Comparison of ENCODE assay signal across 9 cellular contexts in the genomic region with DNA sequence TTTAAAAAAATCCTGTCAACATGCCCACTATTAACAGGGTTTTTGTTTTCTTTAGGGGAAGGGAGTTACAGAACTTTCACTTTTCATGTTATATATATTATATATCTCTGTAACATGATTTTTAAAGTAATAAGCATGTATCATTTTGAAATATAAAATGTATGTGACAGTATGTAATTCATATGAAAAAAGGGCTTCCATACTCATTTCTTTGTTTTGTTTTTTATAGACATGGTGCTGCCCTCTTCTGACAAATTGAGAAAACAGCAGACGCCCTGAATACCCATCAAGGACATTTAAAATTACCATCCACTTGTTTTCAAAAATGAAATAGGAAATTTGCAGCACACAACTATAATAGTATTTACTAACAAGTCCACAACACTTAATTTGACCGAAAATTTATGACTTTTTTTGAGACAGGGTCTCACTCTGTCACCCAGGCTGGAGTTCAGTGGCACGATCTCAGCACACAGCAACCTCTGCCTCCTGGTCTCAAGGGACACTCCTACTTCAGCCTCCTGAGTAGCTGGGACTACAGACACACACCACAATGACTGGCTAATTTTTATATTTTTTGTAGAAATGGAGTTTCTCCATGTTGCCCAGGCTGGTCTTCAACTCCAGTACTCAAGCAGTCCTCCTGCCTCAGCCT. TPM values are rescaled to one million over a fixed set of nuclear protein-coding genes. Genes with fewer than 3 reads are reported as not detected.
A peak's percentile ranks its signal among the peaks of the same experiment; 100 is the strongest.
DNase-seq lines count a peak whose midpoint lies in the region; ATAC-seq and TF ChIP-seq lines count a peak whose summit lies in the region.
"Had no signal": no experiment of that assay in that cellular context is flagged by ENCODE, and none has a peak within 500 bp of the region (broad histone marks: within the 10 kb centered on the region; RNA-seq: fewer than 3 reads in every experiment).

No MANE protein-coding gene starts in this region.

- no peak for TF ChIP-seq EP300 in sigmoid colon (IDR thresholded peaks at IDR 0.05)

- H3K4me3 ChIP-seq in sigmoid colon: no peak overlapping the region

- no peak overlapping the region for H3K56ac ChIP-seq in H9 (ENCODE audit: insufficient read length, low read depth, low read length)

- no peak overlapping the region for H3K4me2 ChIP-seq in H9 (ENCODE audit: insufficient read depth, insufficient read length, low read length)

- H3K4me1 Mint-ChIP-seq in H9: no peaks in the 10 kb centered on the region

- no peak overlapping the region for H2BK15ac ChIP-seq in H9 (ENCODE audit: low read depth, low read length)

- H3K79me2 ChIP-seq in H9 (ENCODE audit: insufficient read depth, low read length): no peaks in the 10 kb centered on the region

- H3K27ac ChIP-seq in H9 (ENCODE audit: insufficient read length, low read depth, low read length): no peak overlapping the region
- peak overlapping the region; percentile 68 for H3K27ac ChIP-seq in foreskin keratinocyte
- H3K27ac ChIP-seq in sigmoid colon: peak overlapping the region; percentile 8 to 75 (median 37)

- peaks cover 0 to 28% (median 4%) of the 10 kb centered on the region in 4 donors for H3K36me3 ChIP-seq in sigmoid colon

- no peak overlapping the region for H3K9ac ChIP-seq in H9 (ENCODE audit: extremely low read depth, insufficient read length, low read length)

- no peak overlapping the region for H2BK120ac ChIP-seq in H9 (ENCODE audit: low read depth, low read length, poor library complexity, severe bottlenecking)

- no peak overlapping the region for H4K8ac ChIP-seq in H9 (replicated peaks; ENCODE audit: insufficient read length, low read depth, low read length)

- H2AFZ ChIP-seq in H9 (ENCODE audit: low read length): no peak overlapping the region

- H3K23me2 ChIP-seq in H9 (ENCODE audit: insufficient read length, low read depth, low read length, poor library complexity, severe bottlenecking): no peaks in the 10 kb centered on the region

- no peaks in the 10 kb centered on the region for H3K27me3 Mint-ChIP-seq in H9 (ENCODE audit: low read depth)

- no CpG with 5 or more reads among the region's 3 CpGs for WGBS in H9 (ENCODE audit: extremely low coverage, insufficient read length, low lambda C conversion rate)
- WGBS in sigmoid colon, 2 donors: 35 to 40% methylated on average over 3 of the region's 3 CpGs

- no peak overlapping the region for H2BK12ac ChIP-seq in H9 (ENCODE audit: insufficient read length, low read depth, low read length)

- H2BK20ac ChIP-seq in H9 (ENCODE audit: low read depth, low read length, poor library complexity, severe bottlenecking): no peak overlapping the region

- H3K27me3 ChIP-seq in H9 (ENCODE audit: insufficient read depth, low read length) (no peaks in the 10 kb centered on the region), foreskin keratinocyte (no peaks in the 10 kb centered on the region), sigmoid colon (no peaks in the 10 kb centered on the region)

- H4K91ac ChIP-seq in H9 (ENCODE audit: insufficient read length, low read depth, low read length): no peak overlapping the region

- intact Hi-C loops in sigmoid colon (cut with DNase I): loop anchor here (5.0 kb wide), 1 partner anchor 206 kb away; no protein-coding TSS in a partner anchor

- H2BK5ac ChIP-seq in H9 (ENCODE audit: insufficient read length, low read length): no peak overlapping the region

- ATAC-seq in foreskin keratinocyte: peak; percentile 53
- no peak for ATAC-seq in HG02981 (IDR thresholded peaks at IDR 0.05; ENCODE audit: unreplicated experiment)
- no peak for ATAC-seq in HG02884 (IDR thresholded peaks at IDR 0.05; ENCODE audit: unreplicated experiment)

- TF ChIP-seq CTCF in H9 (conservative IDR thresholded peaks at IDR 0.05) (peak; percentile 80), foreskin keratinocyte (conservative IDR thresholded peaks at IDR 0.05) (peak; percentile 82), sigmoid colon (IDR thresholded peaks at IDR 0.05) (peak in 3 of 4 experiments; percentile 59 to 79 (median 68))

- no peak overlapping the region for H3K14ac ChIP-seq in H9 (ENCODE audit: insufficient read depth, low read length)

- no peak overlapping the region for H3T11ph ChIP-seq in H9 (ENCODE audit: low read length)

- H3K4me1 ChIP-seq in H9 (ENCODE audit: insufficient read depth, low read length) (no peaks in the 10 kb centered on the region), foreskin keratinocyte (peaks cover 14% of the 10 kb centered on the region), sigmoid colon (peaks cover 0 to 12% (median 10%) of the 10 kb centered on the region in 4 donors)

- peaks cover 15 to 33% (median 30%) of the 10 kb centered on the region in 3 experiments for H3K36me3 Mint-ChIP-seq in H9 (ENCODE audit: insufficient read depth in 1 of 3, low read depth in 3 of 3)

- H4K5ac ChIP-seq in H9 (ENCODE audit: insufficient read length, low read depth, low read length): no peak overlapping the region

- no peak overlapping the region for H3K18ac ChIP-seq in H9 (ENCODE audit: insufficient read length, low read depth, low read length)

- no peak overlapping the region for H2AK5ac ChIP-seq in H9 (ENCODE audit: insufficient read length, low read length)

- no peak overlapping the region for H3K4ac ChIP-seq in H9 (ENCODE audit: low read depth, low read length)

- H3K79me1 ChIP-seq in H9 (ENCODE audit: insufficient read depth, low read depth, low read length, poor library complexity, severe bottlenecking): no peaks in the 10 kb centered on the region

- no peaks in the 10 kb centered on the region for H3K9me3 ChIP-seq in H9 (ENCODE audit: control insufficient read depth, low read depth, low read length)
- H3K9me3 ChIP-seq in sigmoid colon: no peaks in the 10 kb centered on the region

- DNase-seq in D341Med (ENCODE audit: low spot score) (peak; percentile 30), H9 (no peak), SK-N-DZ (ENCODE audit: low spot score) (peak; percentile 28), foreskin keratinocyte (no peak), sigmoid colon (no peak), mucosa of gallbladder (ENCODE audit: low spot score) (no peak)

- TF ChIP-seq POLR2A in sigmoid colon (IDR thresholded peaks at IDR 0.05): no peak

- H3K23ac ChIP-seq in H9 (ENCODE audit: insufficient read length, low read depth, low read length): no peak overlapping the region

- H3K4me3 Mint-ChIP-seq in H9: no peak overlapping the region
- H3K4me3 Mint-ChIP-seq: T-helper 1 cell treated with Interleukin-12 subunit alpha and Interleukin-12 subunit beta and Interleukin-4 antibody, amounts not matched to agents 30 μg/mL and 1 μg/mL, for 36 hours had no signal

- no peak overlapping the region for H3K27ac Mint-ChIP-seq in H9
- H3K27ac Mint-ChIP-seq: T-helper 1 cell treated with Interleukin-12 subunit alpha and Interleukin-12 subunit beta and Interleukin-4 antibody, amounts not matched to agents 30 μg/mL and 1 μg/mL, for 36 hours had no signal

- no peaks in the 10 kb centered on the region for H4K20me1 ChIP-seq in H9 (ENCODE audit: control insufficient read depth, insufficient read depth, insufficient read length)

- H3K9me3 Mint-ChIP-seq in H9: no peaks in the 10 kb centered on the region
- H3K9me3 Mint-ChIP-seq: T-helper 1 cell treated with Interleukin-12 subunit alpha and Interleukin-12 subunit beta and Interleukin-4 antibody, amounts not matched to agents 30 μg/mL and 1 μg/mL, for 36 hours had no signal

RNA-seq across cellular contexts. Expression of gene CFDP1, which starts 30.4 kb away (rescaled TPM):
- 89.1 and 89.2 TPM in 2 replicates for total RNA-seq in H9 (2021)
- 128 and 175 TPM in 2 replicates for polyA plus RNA-seq in SK-N-DZ (2014; cell fraction: cytosol; rRNA removed)
- polyA plus RNA-seq in SK-N-DZ (2014; cell fraction: nucleus; rRNA removed): 43.5 and 95.7 TPM in 2 replicates
- 47.3 and 52.5 TPM in 2 replicates for total RNA-seq in foreskin keratinocyte
- 50.5 and 55.2 TPM in 2 replicates for polyA plus RNA-seq in foreskin keratinocyte
- total RNA-seq in sigmoid colon: 10 to 100 TPM; 42.1 to 61.1 (median 48.2) TPM
- polyA plus RNA-seq in sigmoid colon: 100 to 1,000 TPM; 102 to 382 (median 295) TPM
- total RNA-seq in mucosa of gallbladder: 45.2 TPM

Comparison
In these comparisons a context has a peak if more than half of its experiments do, and no peak if none do; other contexts are left out.
1. DNase-seq: peak in D341Med (single experiment) and SK-N-DZ (single experiment); none in H9 (single experiment), foreskin keratinocyte (0 of 2), sigmoid colon (single experiment) and mucosa of gallbladder (single experiment).
2. Peak in every context shown above with its lines, with median percentiles within 50 percentile points of each other: CTCF ChIP-seq.